Comparison of ENCODE assay signal across 17 cellular contexts in genomic region chr2:152650768-152651371, GRCh38.
"Had no signal": no experiment of that assay in that cellular context is flagged by ENCODE, and none has a peak within 500 bp of the region (broad histone marks: within the 10 kb centered on the region; RNA-seq: fewer than 3 reads in every experiment).

No MANE protein-coding gene starts in this region.

- H3K4me3 Mint-ChIP-seq: neural progenitor cell, T-cell had no signal

- H3K27ac Mint-ChIP-seq: neural progenitor cell had no signal

- H3K36me3 ChIP-seq: prostate gland, right atrium auricular region had no signal

- H3K4me2 ChIP-seq: neural progenitor cell had no signal

- H3K4me3 ChIP-seq: lung, neural progenitor cell, prostate gland, right atrium auricular region had no signal

- H2AFZ ChIP-seq: neural progenitor cell had no signal

- FAIRE-seq: frontal cortex, kidney had no signal

- H3K27ac ChIP-seq: neural progenitor cell, prostate gland, right atrium auricular region had no signal

- H3K27me3 ChIP-seq: neural progenitor cell, right atrium auricular region had no signal

- H3K4me1 Mint-ChIP-seq: T-cell had no signal

- H3K9me3 ChIP-seq: prostate gland, right atrium auricular region had no signal

- H3K9ac ChIP-seq: neural progenitor cell had no signal

- H3K27me3 Mint-ChIP-seq: T-cell had no signal

- H3K9me3 Mint-ChIP-seq: neural progenitor cell, T-cell had no signal

- DNase-seq: activated CD4-positive, alpha-beta T cell treated with anti-CD3 and anti-CD28 coated beads, Interleukin-2, amount 50 U/mL, for 1 hour; activated CD8-positive, alpha-beta memory T cell treated with anti-CD3 and anti-CD28 coated beads, Interleukin-2, amount 50 U/mL, for 48 hours; aorta; cortex of kidney; hypothalamus; kidney; midbrain; stimulated activated CD4-positive, alpha-beta T cell treated with anti-CD3 and anti-CD28 coated beads, Interleukin-2, amount 100 ng/mL, for 48 hours; T-cell; T1000 had no signal

- ATAC-seq: left lobe of liver, SK-N-SH treated with all-trans-retinoic acid at 6 μM for 48 hours, T-cell had no signal
